8 cellular contexts compared by ENCODE assay signal in genomic region chr7:1503390-1503789, GRCh38. TPM values are rescaled to one million over a fixed set of nuclear protein-coding genes. Genes with fewer than 3 reads are reported as not detected.
DNase-seq lines count a peak whose midpoint lies in the region; ATAC-seq, FAIRE-seq and TF ChIP-seq lines count a peak whose summit lies in the region.

No MANE protein-coding gene starts in this region.

- H3K4me1 ChIP-seq in HCT116 (ENCODE audit: control insufficient read depth in 1 of 2, insufficient read depth in 2 of 2, low read length in 2 of 2) (peaks cover 37 to 43% of the 10 kb centered on the region in 2 experiments), right cardiac atrium (ENCODE audit: control insufficient read depth, insufficient read depth, low read length) (peaks cover 7% of the 10 kb centered on the region), small intestine (ENCODE audit: control insufficient read depth in 2 of 2, insufficient read depth in 1 of 2, low read depth in 1 of 2, low read length in 1 of 2) (peaks cover 0 to 3% of the 10 kb centered on the region in 2 donors)

- H3K27me3 ChIP-seq in HCT116 (ENCODE audit: insufficient read depth, low read length) (no peaks in the 10 kb centered on the region), right cardiac atrium (ENCODE audit: control insufficient read depth, insufficient read depth) (no peaks in the 10 kb centered on the region), small intestine (ENCODE audit: control insufficient read depth in 2 of 2, insufficient read depth in 2 of 2, low read length in 2 of 2) (no peaks in the 10 kb centered on the region)

- 28% methylated on average over 24 of the region's 24 CpGs for WGBS in right cardiac atrium
- 19 to 26% (median 21%) methylated on average over 24 of the region's 24 CpGs for WGBS in small intestine, 3 donors

- TF ChIP-seq RAD21 in HCT116 (IDR thresholded peaks at IDR 0.05; ENCODE audit: low read depth), result no peak

- peak overlapping the region; percentile 80 for H3K9ac ChIP-seq in HCT116 (ENCODE audit: low read length)

- H3K27me3 Mint-ChIP-seq in activated B cell treated with CpG ODN at 0.5 μM for 24 hours, result no peaks in the 10 kb centered on the region

- peak overlapping the region; percentile 65 to 97 for H3K4me3 ChIP-seq in HCT116 (replicated peaks in 1 of 2; ENCODE audit: low read depth in 1 of 2, low read length in 2 of 2)
- peak overlapping the region; percentile 74 for H3K4me3 ChIP-seq in right cardiac atrium (ENCODE audit: low read length)
- H3K4me3 ChIP-seq in small intestine (ENCODE audit: low read depth in 1 of 2, low read length in 2 of 2), result peak overlapping the region; percentile 72 to 99

- peak overlapping the region; percentile 90 for H3K4me2 ChIP-seq in HCT116 (ENCODE audit: low read length)

- DNase-seq in HCT116 (ENCODE audit: low read depth, low spot score) (no peak), activated B cell treated with CpG ODN at 0.5 μM for 24 hours (no peak), right cardiac atrium (peak in 2 of 3 donors; percentile 36 to 57), small intestine (no peak), GM10266 (ENCODE audit: extremely low spot score) (no peak), NCI-H2081 (lab: John Stamatoyannopoulos, UW) (no peak)
- DNase-seq in activated CD4-positive, alpha-beta T cell treated with anti-CD3 and anti-CD28 coated beads, Interleukin-2, amount 50 U/mL, for 4 hours, result no peak

- peaks cover 33% of the 10 kb centered on the region for H3K36me3 Mint-ChIP-seq in activated B cell treated with CpG ODN at 0.5 μM for 24 hours (ENCODE audit: low read depth)

- H3K27ac Mint-ChIP-seq in activated B cell treated with CpG ODN at 0.5 μM for 24 hours, result no peak overlapping the region

- H3K9me3 ChIP-seq in HCT116 (ENCODE audit: control insufficient read depth in 1 of 2, insufficient read depth in 1 of 2, low read depth in 1 of 2, low read length in 2 of 2) (no peaks in the 10 kb centered on the region), right cardiac atrium (ENCODE audit: control insufficient read depth, low read length) (no peaks in the 10 kb centered on the region), small intestine (ENCODE audit: control insufficient read depth, low read depth) (no peaks in the 10 kb centered on the region)

- ATAC-seq in HCT116, result no peak
- ATAC-seq in activated B cell treated with CpG ODN at 0.5 μM for 24 hours (ENCODE audit: low read depth), result no peak
- no peak for ATAC-seq in right cardiac atrium
- ATAC-seq in HG03280 (IDR thresholded peaks at IDR 0.05; ENCODE audit: unreplicated experiment), result no peak

- H3K4me3 Mint-ChIP-seq in activated B cell treated with CpG ODN at 0.5 μM for 24 hours, result peak overlapping the region; percentile 84

- H3K36me3 ChIP-seq in HCT116 (ENCODE audit: control insufficient read depth in 1 of 2, insufficient read depth in 2 of 2, low read length in 2 of 2) (peaks cover 22% of the 10 kb centered on the region in 2 experiments; a peak in 3 of 4 replicates), small intestine (ENCODE audit: control insufficient read depth in 2 of 2, insufficient read depth in 2 of 2, low read length in 2 of 2) (peaks cover 8 to 21% of the 10 kb centered on the region in 2 donors)

- RAD21 ChIA-PET in HCT116 (lab: Charles Lee; ENCODE audit: low non-redundant PET in 1 of 2, low total read pairs in 2 of 2, uncharacterized antibody in 2 of 2, unreplicated experiment in 2 of 2), result no interaction called here

- no peaks in the 10 kb centered on the region for H4K20me1 ChIP-seq in HCT116 (ENCODE audit: insufficient read depth)

- H2AFZ ChIP-seq in HCT116 (ENCODE audit: low read depth, low read length, poor library complexity, severe bottlenecking), result no peak overlapping the region

- no peaks in the 10 kb centered on the region for H3K9me2 ChIP-seq in HCT116 (ENCODE audit: insufficient read depth)

- CTCF ChIA-PET in HCT116 (lab: Charles Lee), result no interaction called here
- CTCF ChIA-PET in activated B cell treated with CpG ODN at 0.5 μM for 24 hours (lab: Charles Lee), result no interaction called here

- intact Hi-C loops in HCT116 (cut with micrococcal nuclease), result no loop called here
- intact Hi-C loops in activated B cell treated with CpG ODN at 0.5 μM for 24 hours (cut with micrococcal nuclease), result loop anchor here (5.0 kb wide), 1 partner anchor 44 kb away; no protein-coding TSS in a partner anchor
- intact Hi-C loops in right cardiac atrium (cut with DNase I), result loop anchor here in 1 of 4 donors (10.0 kb wide), 1 partner anchor 61 kb away; no protein-coding TSS in a partner anchor

- no peak for FAIRE-seq in small intestine (lab: Jason Lieb, UNC)

- peak overlapping the region; percentile 79 for H3K27ac ChIP-seq in HCT116 (ENCODE audit: low read depth, low read length)
- no peak overlapping the region for H3K27ac ChIP-seq in right cardiac atrium (ENCODE audit: low read length)
- H3K27ac ChIP-seq in small intestine (ENCODE audit: low read depth in 1 of 2, low read length in 1 of 2), result no peak overlapping the region

- H3K4me1 Mint-ChIP-seq in activated B cell treated with CpG ODN at 0.5 μM for 24 hours, result peaks cover 52% of the 10 kb centered on the region

- POLR2A ChIA-PET in HCT116 (lab: Charles Lee) (no interaction called here), activated B cell treated with CpG ODN at 0.5 μM for 24 hours (lab: Charles Lee) (interaction anchor here (0.6 to 4.1 kb wide), 3 partner anchors 10 to 64 kb away, joined by 3 to 31 read pairs (median 8); no protein-coding TSS in a partner anchor)

- H3K9me3 Mint-ChIP-seq in activated B cell treated with CpG ODN at 0.5 μM for 24 hours, result no peaks in the 10 kb centered on the region

- BruUV-seq in HCT116 (replicated peaks; lab: Mats Ljungman, UMichigan), result TSS peak; percentile 57

- no peak for TF ChIP-seq POLR2A in HCT116 (IDR thresholded peaks at IDR 0.05; ENCODE audit: borderline replicate concordance, extremely low read depth, insufficient read depth, insufficient read length)

- peaks cover 38% of the 10 kb centered on the region for H3K79me2 ChIP-seq in HCT116 (ENCODE audit: insufficient read depth, low read length)

- no peak for TF ChIP-seq CTCF in HCT116 (IDR thresholded peaks at IDR 0.05 in 2 of 3, conservative IDR thresholded peaks at IDR 0.05 in 1 of 3; ENCODE audit: borderline replicate concordance in 1 of 3, insufficient read depth in 1 of 3, low read depth in 2 of 3, low read length in 2 of 3)
- TF ChIP-seq CTCF in activated B cell treated with CpG ODN at 0.5 μM for 24 hours (IDR thresholded peaks at IDR 0.05), result no peak
- TF ChIP-seq CTCF in GM10266 (IDR thresholded peaks at IDR 0.05; ENCODE audit: control insufficient read depth, insufficient read depth, low read depth, missing control alignments), result no peak

TF ChIP-seq in HCT116, 20 proteins besides CTCF, POLR2A, EP300 and RAD21:
- no peak for TF ChIP-seq ZBTB33 (IDR thresholded peaks at IDR 0.05; ENCODE audit: extremely low read depth, insufficient replicate concordance, low read length)
- no peak for TF ChIP-seq CBX3 (IDR thresholded peaks at IDR 0.05; ENCODE audit: low read depth)
- TF ChIP-seq ELF1 (IDR thresholded peaks at IDR 0.05; ENCODE audit: borderline replicate concordance, low read depth), result no peak
- no peak for TF ChIP-seq EZH2phosphoT487 (IDR thresholded peaks at IDR 0.05; ENCODE audit: borderline replicate concordance)
- TF ChIP-seq ZNF274 (IDR thresholded peaks at IDR 0.05; ENCODE audit: low read depth, low read length), result no peak
- no peak for TF ChIP-seq FOSL1 (IDR thresholded peaks at IDR 0.05; ENCODE audit: low read depth)
- no peak for TF ChIP-seq EZH2 (IDR thresholded peaks at IDR 0.05)
- TF ChIP-seq SRF (IDR thresholded peaks at IDR 0.05; ENCODE audit: low read depth), result no peak
- TF ChIP-seq SP1 (IDR thresholded peaks at IDR 0.05; ENCODE audit: low read depth), result no peak

RNA-seq across cellular contexts. Expression of gene INTS1, which starts 0.8 kb away (rescaled TPM):
- 167 TPM for total RNA-seq in HCT116 (2021; ENCODE audit: unreplicated experiment)
- polyA plus RNA-seq in HCT116 (2012), result 100 TPM in 2 replicates
- 97.6 and 110 TPM in 2 replicates for total RNA-seq in activated B cell treated with CpG ODN at 0.5 μM for 24 hours
- 10 to 100 TPM; 30.6 to 48.3 (median 46.3) TPM for total RNA-seq in right cardiac atrium
- polyA plus RNA-seq in right cardiac atrium, result 39.0 TPM
- 10 to 100 TPM; 56.5 to 83.2 (median 81.4) TPM for polyA plus RNA-seq in small intestine

RNA-seq across cellular contexts. Expression of gene MAFK, which starts 27.1 kb away (rescaled TPM):
- total RNA-seq in HCT116 (2021; ENCODE audit: unreplicated experiment) (56.3 TPM), activated B cell treated with CpG ODN at 0.5 μM for 24 hours (30.3 and 38.5 TPM in 2 replicates), right cardiac atrium (10 to 100 TPM; 43.6 to 69.3 (median 55.9) TPM)
- 35.3 and 61.9 TPM in 2 replicates for polyA plus RNA-seq in HCT116 (2012)
- polyA plus RNA-seq in right cardiac atrium (73.8 TPM), small intestine (10 to 100 TPM; 26.1 to 34.2 (median 29.7) TPM)

RNA-seq across cellular contexts. Expression of gene MICALL2, which starts 44.1 kb away (rescaled TPM):
- 60.7 TPM for total RNA-seq in HCT116 (2021; ENCODE audit: unreplicated experiment)
- polyA plus RNA-seq in HCT116 (2012), result 37.9 and 38.6 TPM in 2 replicates
- total RNA-seq in activated B cell treated with CpG ODN at 0.5 μM for 24 hours, result 0.42 and 0.55 TPM in 2 replicates
- 10 to 100 TPM in 3 of 4 donors, 1 to 10 TPM in 1; 9.7 to 18.7 (median 13.4) TPM for total RNA-seq in right cardiac atrium
- 13.0 TPM for polyA plus RNA-seq in right cardiac atrium
- 100 to 1,000 TPM in 2 of 3 donors, 10 to 100 TPM in 1; 67.9 to 533 (median 442) TPM for polyA plus RNA-seq in small intestine

RNA-seq across cellular contexts. Expression of gene TMEM184A, which starts 52.6 kb away (rescaled TPM):
- total RNA-seq in HCT116 (2021; ENCODE audit: unreplicated experiment), result 34.8 TPM
- polyA plus RNA-seq in HCT116 (2012), result 21.4 and 21.7 TPM in 2 replicates
- total RNA-seq in activated B cell treated with CpG ODN at 0.5 μM for 24 hours, result not detected in 2 replicates
- under 1 TPM in 3 of 4 donors, not detected in 1; 0.26 to 0.62 (median 0.49) TPM for total RNA-seq in right cardiac atrium
- polyA plus RNA-seq in right cardiac atrium, result 0.38 TPM
- polyA plus RNA-seq in small intestine, result 10 to 100 TPM; 30.0 to 55.0 (median 37.4) TPM

Comparison
In these comparisons a context has a peak if more than half of its experiments do, and no peak if none do; other contexts are left out.
1. DNase-seq: peak in right cardiac atrium (2 of 3); none in HCT116 (single experiment), activated B cell treated with CpG ODN at 0.5 μM for 24 hours (single experiment), small intestine (single experiment), GM10266 (single experiment), NCI-H2081 (0 of 2) and activated CD4-positive, alpha-beta T cell treated with anti-CD3 and anti-CD28 coated beads, Interleukin-2, amount 50 U/mL, for 4 hours (0 of 2).
2. Peak in every context shown above with its lines, with median percentiles within 50 percentile points of each other: H3K4me3 ChIP-seq.